Comparison of ENCODE assay signal across 11 cellular contexts in genomic region chr3:42638339-42638842, GRCh38. TPM values are rescaled to one million over a fixed set of nuclear protein-coding genes. Genes with fewer than 3 reads are reported as not detected.
DNase-seq lines count a peak whose midpoint lies in the region; ATAC-seq and TF ChIP-seq lines count a peak whose summit lies in the region.
"Had no signal": no experiment of that assay in that cellular context is flagged by ENCODE, and none has a peak within 500 bp of the region (broad histone marks: within the 10 kb centered on the region; RNA-seq: fewer than 3 reads in every experiment).

No MANE protein-coding gene starts in this region.

- no peak overlapping the region for H3K4me3 Mint-ChIP-seq in activated naive CD8-positive, alpha-beta T cell treated with anti-CD3 and anti-CD28 coated beads for 36 hours
- H3K4me3 Mint-ChIP-seq: neural crest cell had no signal

- no peak overlapping the region for H3K27ac Mint-ChIP-seq in activated naive CD8-positive, alpha-beta T cell treated with anti-CD3 and anti-CD28 coated beads for 36 hours

- no peaks in the 10 kb centered on the region for H3K9me3 Mint-ChIP-seq in activated naive CD8-positive, alpha-beta T cell treated with anti-CD3 and anti-CD28 coated beads for 36 hours
- H3K9me3 Mint-ChIP-seq: neural crest cell had no signal

- H3K36me3 ChIP-seq in parathyroid adenoma (ENCODE audit: control insufficient read depth, insufficient read depth, low read length): no peaks in the 10 kb centered on the region
- H3K36me3 ChIP-seq in SJCRH30: peaks cover 42% of the 10 kb centered on the region

- H3K9me3 ChIP-seq in parathyroid adenoma (ENCODE audit: control insufficient read depth, low read length): no peaks in the 10 kb centered on the region
- no peaks in the 10 kb centered on the region for H3K9me3 ChIP-seq in SJCRH30 (replicated peaks)

- H3K4me2 ChIP-seq in parathyroid adenoma (ENCODE audit: low read length): no peak overlapping the region

- no peaks in the 10 kb centered on the region for H3K27me3 Mint-ChIP-seq in activated naive CD8-positive, alpha-beta T cell treated with anti-CD3 and anti-CD28 coated beads for 36 hours

- no peaks in the 10 kb centered on the region for H3K27me3 ChIP-seq in parathyroid adenoma (ENCODE audit: control insufficient read depth, insufficient read depth, low read length)
- H3K27me3 ChIP-seq in SJCRH30: no peaks in the 10 kb centered on the region

- ATAC-seq in GM18867 (IDR thresholded peaks at IDR 0.05; ENCODE audit: unreplicated experiment): peak; percentile 64
- ATAC-seq in HG03175 (IDR thresholded peaks at IDR 0.05; ENCODE audit: unreplicated experiment): peak; percentile 51
- no peak for ATAC-seq in HG03196 (IDR thresholded peaks at IDR 0.05; ENCODE audit: unreplicated experiment)

- H3K79me2 ChIP-seq in parathyroid adenoma: no peaks in the 10 kb centered on the region

- H3K4me1 ChIP-seq in parathyroid adenoma (peaks cover 4% of the 10 kb centered on the region), SJCRH30 (no peaks in the 10 kb centered on the region)

- H3K36me3 Mint-ChIP-seq in activated naive CD8-positive, alpha-beta T cell treated with anti-CD3 and anti-CD28 coated beads for 36 hours: peaks cover 19% of the 10 kb centered on the region

- TF ChIP-seq CTCF in parathyroid adenoma (IDR thresholded peaks at IDR 0.05): no peak

- peak overlapping the region; percentile 13 for H3K27ac ChIP-seq in parathyroid adenoma
- no peak overlapping the region for H3K27ac ChIP-seq in SJCRH30
- H3K27ac ChIP-seq: epithelial cell of prostate had no signal

- no peak overlapping the region for H3K4me3 ChIP-seq in parathyroid adenoma (ENCODE audit: low read depth, low read length)
- no peak overlapping the region for H3K4me3 ChIP-seq in SJCRH30

- H3K4me1 Mint-ChIP-seq in activated naive CD8-positive, alpha-beta T cell treated with anti-CD3 and anti-CD28 coated beads for 36 hours: peaks cover 8% of the 10 kb centered on the region
- H3K4me1 Mint-ChIP-seq: neural crest cell had no signal

- peak; percentile 24 for DNase-seq in activated naive CD8-positive, alpha-beta T cell treated with anti-CD3 and anti-CD28 coated beads for 36 hours
- DNase-seq in SJCRH30 (no peak), NCI-H1436 treated with DMSO at 0.1 percent for 48 hours (lab: John Stamatoyannopoulos, UW) (no peak), SKM-1 treated with dmso at 0.1 percent for 144 hours (lab: John Stamatoyannopoulos, UW; ENCODE audit: unreplicated experiment) (no peak)
- DNase-seq: NCI-H1417 treated with DMSO at 0.1 percent for 48 hours had no signal

- H2AFZ ChIP-seq in parathyroid adenoma: no peak overlapping the region

- no peak overlapping the region for H3K9ac ChIP-seq in parathyroid adenoma

RNA-seq across cellular contexts. Expression of gene ZBTB47, which starts 15.1 kb away (rescaled TPM):
- total RNA-seq in activated naive CD8-positive, alpha-beta T cell treated with anti-CD3 and anti-CD28 coated beads for 36 hours: under 1 TPM; 0.68 to 0.87 TPM
- 3.5 and 4.0 TPM in 2 replicates for total RNA-seq in SJCRH30 (2014; rRNA removed; shearing (Covaris generic))

RNA-seq across cellular contexts. Expression of gene NKTR, which starts 37.9 kb away (rescaled TPM):
- 10 to 100 TPM; 43.9 to 52.9 TPM for total RNA-seq in activated naive CD8-positive, alpha-beta T cell treated with anti-CD3 and anti-CD28 coated beads for 36 hours
- 25.9 and 40.6 TPM in 2 replicates for total RNA-seq in SJCRH30 (2014; rRNA removed; shearing (Covaris generic))

RNA-seq across cellular contexts. Expression of gene KLHL40, which starts 46.9 kb away (rescaled TPM):
- total RNA-seq in activated naive CD8-positive, alpha-beta T cell treated with anti-CD3 and anti-CD28 coated beads for 36 hours: not detected
- total RNA-seq in SJCRH30 (2014; rRNA removed; shearing (Covaris generic)): 0.59 and 0.71 TPM in 2 replicates
- total RNA-seq: neural crest cell had no signal

RNA-seq across cellular contexts. Expression of gene SS18L2, which starts 47.7 kb away (rescaled TPM):
- total RNA-seq in activated naive CD8-positive, alpha-beta T cell treated with anti-CD3 and anti-CD28 coated beads for 36 hours: 10 to 100 TPM; 77.2 to 78.7 TPM
- 36.6 and 38.5 TPM in 2 replicates for total RNA-seq in SJCRH30 (2014; rRNA removed; shearing (Covaris generic))

RNA-seq across cellular contexts. Expression of gene SEC22C, which starts 56.6 kb away (rescaled TPM):
- 10 to 100 TPM; 40.0 to 42.3 TPM for total RNA-seq in activated naive CD8-positive, alpha-beta T cell treated with anti-CD3 and anti-CD28 coated beads for 36 hours
- 24.8 and 27.2 TPM in 2 replicates for total RNA-seq in SJCRH30 (2014; rRNA removed; shearing (Covaris generic))
